ENCODE assay signal across 15 cellular contexts in the genomic region with DNA sequence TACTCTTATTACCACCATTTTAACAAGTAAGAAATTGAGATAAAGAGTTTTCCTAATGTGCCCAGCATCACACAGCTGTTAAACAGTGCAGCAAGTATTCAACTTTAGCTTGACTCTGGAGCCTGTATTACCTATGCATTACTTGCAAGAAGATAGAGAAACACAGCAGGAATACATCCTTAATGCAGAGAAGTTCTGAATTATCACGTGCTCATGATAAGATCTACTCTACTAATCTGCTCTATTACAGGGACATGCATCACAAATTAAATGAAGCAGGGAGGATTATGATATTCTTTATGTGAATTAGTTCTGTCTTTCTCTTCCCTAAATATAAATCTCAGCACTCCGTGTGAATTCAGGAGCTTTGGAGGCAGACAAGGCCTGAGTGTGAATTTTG. TPM values are rescaled to one million over a fixed set of nuclear protein-coding genes. Genes with fewer than 3 reads are reported as not detected.
DNase-seq lines count a peak whose midpoint lies in the region; ATAC-seq and TF ChIP-seq lines count a peak whose summit lies in the region.
"Had no signal": no experiment of that assay in that cellular context is flagged by ENCODE, and none has a peak within 500 bp of the region (broad histone marks: within the 10 kb centered on the region; RNA-seq: fewer than 3 reads in every experiment).

No MANE protein-coding gene starts in this region.

- POLR2A ChIA-PET in A673 (lab: Charles Lee; ENCODE audit: low non-redundant PET) (no interaction called here), HEK293 (lab: Yijun Ruan, JAX) (no interaction called here)

- H3K4me3 ChIP-seq in A673 (ENCODE audit: low read depth, low read length, poor library complexity, severe bottlenecking) (no peak overlapping the region), HEK293 (ENCODE audit: low read depth, low read length) (no peak overlapping the region), osteoblast (ENCODE audit: insufficient read depth, low read length) (no peak overlapping the region)
- H3K4me3 ChIP-seq: BLaER1 treated with 17β-estradiol and CSF1 and Interleukin-3, amounts not matched to agents 10 nM and 100 nM had no signal

- no peaks in the 10 kb centered on the region for H3K36me3 ChIP-seq in A673 (ENCODE audit: insufficient read depth, low read length, poor library complexity, severe bottlenecking)
- no peaks in the 10 kb centered on the region for H3K36me3 ChIP-seq in HEK293 (ENCODE audit: control insufficient read depth in 2 of 2, insufficient read depth in 1 of 2, low read length in 2 of 2)
- no peaks in the 10 kb centered on the region for H3K36me3 ChIP-seq in osteoblast (ENCODE audit: insufficient read depth, low read length)
- H3K36me3 ChIP-seq: BLaER1 treated with 17β-estradiol and CSF1 and Interleukin-3, amounts not matched to agents 10 nM and 100 nM had no signal

- H4K20me1 ChIP-seq in osteoblast (ENCODE audit: insufficient read depth, low read length): no peaks in the 10 kb centered on the region
- H4K20me1 ChIP-seq: BLaER1 treated with 17β-estradiol and CSF1 and Interleukin-3, amounts not matched to agents 10 nM and 100 nM had no signal

- H3K27ac ChIP-seq in A673 (ENCODE audit: low read depth, low read length, poor library complexity, severe bottlenecking): no peak overlapping the region
- H3K27ac ChIP-seq in HEK293 (ENCODE audit: extremely low read depth, low read depth, low read length): no peak overlapping the region
- H3K27ac ChIP-seq in osteoblast (ENCODE audit: low read depth, low read length): no peak overlapping the region
- H3K27ac ChIP-seq: BLaER1 treated with 17β-estradiol and CSF1 and Interleukin-3, amounts not matched to agents 10 nM and 100 nM; C4-2B had no signal

- TF ChIP-seq CTCF in A673 (conservative IDR thresholded peaks at IDR 0.05; ENCODE audit: low read depth, low read length): no peak
- no peak for TF ChIP-seq CTCF in HEK293 (tag by site-specific recombination; IDR thresholded peaks at IDR 0.05)
- no peak for TF ChIP-seq CTCF in osteoblast (IDR thresholded peaks at IDR 0.05; ENCODE audit: extremely low read depth, low read depth, low read length)

- H3K79me2 ChIP-seq in osteoblast (ENCODE audit: insufficient read depth, low read length): no peaks in the 10 kb centered on the region

- H2AFZ ChIP-seq in osteoblast (ENCODE audit: low read length): peak overlapping the region; percentile 39

- BruUV-seq in A673 (replicated peaks; lab: Mats Ljungman, UMichigan): no TSS peak

- peak; percentile 68 for DNase-seq in A673 (ENCODE audit: low spot score)
- no peak for DNase-seq in osteoblast (ENCODE audit: insufficient read length, low spot score, missing footprints)
- DNase-seq: 8988T; AML-193; Caco-2; Calu3; CD4-positive, alpha-beta T cell; CD8-positive, alpha-beta T cell; DMS79 treated with DMSO at 0.1 percent for 48 hours; GF-D8 had no signal

- CTCF ChIA-PET in A673 (lab: Charles Lee) (no interaction called here), HEK293 (lab: Yijun Ruan, JAX) (no interaction called here)

- no peak overlapping the region for H3K4me2 ChIP-seq in osteoblast (ENCODE audit: insufficient read depth, low read length)
- H3K4me2 ChIP-seq: BLaER1 treated with 17β-estradiol and CSF1 and Interleukin-3, amounts not matched to agents 10 nM and 100 nM had no signal

- intact Hi-C loops in A673 (cut with micrococcal nuclease; ENCODE audit: unreplicated experiment): no loop called here

- H3K4me1 ChIP-seq in A673 (ENCODE audit: insufficient read depth, low read length, poor library complexity, severe bottlenecking): peaks cover 38% of the 10 kb centered on the region
- H3K4me1 ChIP-seq in HEK293 (ENCODE audit: control insufficient read depth, insufficient read depth, low read length): no peaks in the 10 kb centered on the region
- peaks cover 26% of the 10 kb centered on the region for H3K4me1 ChIP-seq in osteoblast (ENCODE audit: insufficient read depth, low read length)
- H3K4me1 ChIP-seq: Caco-2 had no signal

- H3K27me3 ChIP-seq in A673 (replicated peaks; ENCODE audit: insufficient read depth, low read depth, low read length, poor library complexity): no peaks in the 10 kb centered on the region
- H3K27me3 ChIP-seq in osteoblast (ENCODE audit: insufficient read depth, low read length): no peaks in the 10 kb centered on the region
- H3K27me3 ChIP-seq: BLaER1 treated with 17β-estradiol and CSF1 and Interleukin-3, amounts not matched to agents 10 nM and 100 nM had no signal

- H3K9me3 ChIP-seq in A673 (ENCODE audit: low read depth, low read length, poor library complexity, severe bottlenecking) (no peaks in the 10 kb centered on the region), HEK293 (ENCODE audit: control insufficient read depth, insufficient read depth, low read depth, low read length) (no peaks in the 10 kb centered on the region), osteoblast (ENCODE audit: low read depth, low read length) (no peaks in the 10 kb centered on the region)
- H3K9me3 ChIP-seq: BLaER1 treated with 17β-estradiol and CSF1 and Interleukin-3, amounts not matched to agents 10 nM and 100 nM; Caco-2 had no signal

- ATAC-seq in HG03520 (IDR thresholded peaks at IDR 0.05; ENCODE audit: unreplicated experiment): no peak
- ATAC-seq in GM18517 (IDR thresholded peaks at IDR 0.05; ENCODE audit: unreplicated experiment): no peak
- ATAC-seq: CD8-positive, alpha-beta T cell had no signal

TF ChIP-seq in HEK293, 187 proteins besides CTCF, POLR2A, EP300 and RAD21:
- no peak for TF ChIP-seq ZNF791 (tag by site-specific recombination; IDR thresholded peaks at IDR 0.05)
- TF ChIP-seq ZNF677 (tag by site-specific recombination; IDR thresholded peaks at IDR 0.05): no peak
- TF ChIP-seq, protein P1, sequence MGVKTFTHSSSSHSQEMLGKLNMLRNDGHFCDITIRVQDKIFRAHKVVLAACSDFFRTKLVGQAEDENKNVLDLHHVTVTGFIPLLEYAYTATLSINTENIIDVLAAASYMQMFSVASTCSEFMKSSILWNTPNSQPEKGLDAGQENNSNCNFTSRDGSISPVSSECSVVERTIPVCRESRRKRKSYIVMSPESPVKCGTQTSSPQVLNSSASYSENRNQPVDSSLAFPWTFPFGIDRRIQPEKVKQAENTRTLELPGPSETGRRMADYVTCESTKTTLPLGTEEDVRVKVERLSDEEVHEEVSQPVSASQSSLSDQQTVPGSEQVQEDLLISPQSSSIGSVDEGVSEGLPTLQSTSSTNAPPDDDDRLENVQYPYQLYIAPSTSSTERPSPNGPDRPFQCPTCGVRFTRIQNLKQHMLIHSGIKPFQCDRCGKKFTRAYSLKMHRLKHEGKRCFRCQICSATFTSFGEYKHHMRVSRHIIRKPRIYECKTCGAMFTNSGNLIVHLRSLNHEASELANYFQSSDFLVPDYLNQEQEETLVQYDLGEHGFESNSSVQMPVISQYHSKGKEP (tag by site-specific recombination; IDR thresholded peaks at IDR 0.05): peak; percentile 54; the same call in 1 of the 2 replicates
- no peak for TF ChIP-seq ZNF175 (tag by site-specific recombination; IDR thresholded peaks at IDR 0.05)
- TF ChIP-seq ZNF391 (tag by site-specific recombination; IDR thresholded peaks at IDR 0.05; ENCODE audit: borderline replicate concordance, low read depth): no peak

RNA-seq across cellular contexts. Expression of gene PDGFC, which starts 39.0 kb away (rescaled TPM):
- total RNA-seq in A673 (2021) (28.0 and 32.6 TPM in 2 replicates), osteoblast (145 and 147 TPM in 2 replicates)
- total RNA-seq: CD4-positive, alpha-beta T cell; CD8-positive, alpha-beta T cell had no signal
